12 cellular contexts compared by ENCODE assay signal in genomic region chr5:138874771-138875628, GRCh38.
DNase-seq lines count a peak whose midpoint lies in the region; ATAC-seq and TF ChIP-seq lines count a peak whose summit lies in the region.
"Had no signal": no experiment of that assay in that cellular context is flagged by ENCODE, and none has a peak within 500 bp of the region (broad histone marks: within the 10 kb centered on the region; RNA-seq: fewer than 3 reads in every experiment).

Gene LRRTM2, minus strand, starts transcription at chr5:138875335. Its CDS starts 424 bp downstream, at chr5:138874911.

- no peak for TF ChIP-seq CTCF in brain microvascular endothelial cell (IDR thresholded peaks at IDR 0.05; ENCODE audit: low read depth, low read length, missing control alignments)

- no peak for ATAC-seq in activated CD4-positive, CD25-positive, alpha-beta regulatory T cell treated with anti-CD3 and anti-CD28 coated beads, Interleukin-2, amount 50 U/mL, for 24 hours

- H3K27ac ChIP-seq in brain microvascular endothelial cell (no peak within 1 kb of the TSS), layer of hippocampus (ENCODE audit: low read depth, low read length) (peak within 1 kb of the TSS; percentile 22)
- H3K27ac ChIP-seq: 22Rv1, neutrophil, SK-N-MC had no signal

- peak within 1 kb of the TSS; percentile 20 for H3K4me3 ChIP-seq in brain microvascular endothelial cell (ENCODE audit: low read depth, low read length)
- H3K4me3 ChIP-seq: SK-N-MC had no signal

- no peaks in the 10 kb centered on the region for H3K36me3 ChIP-seq in brain microvascular endothelial cell (replicated peaks)
- H3K36me3 ChIP-seq: neutrophil had no signal

- in situ Hi-C loops in brain microvascular endothelial cell (cut with HindIII; ENCODE audit: low pct_ligation_motif_present, low sequenced_read_pairs) = no loop called here

- H3K27me3 ChIP-seq in brain microvascular endothelial cell (replicated peaks) (no peaks in the 10 kb centered on the region), layer of hippocampus (ENCODE audit: control insufficient read depth, insufficient read depth, low read length) (no peaks in the 10 kb centered on the region)

- DNase-seq in NCI-H2029 (lab: John Stamatoyannopoulos, UW) (peak; percentile 26), NCI-H2029 treated with DMSO at 0.1 percent for 48 hours (lab: John Stamatoyannopoulos, UW) (no peak), brain microvascular endothelial cell (peak; percentile 45), superior temporal gyrus (ENCODE audit: extremely low spot score) (peak; percentile 97), NCI-H1048 (lab: John Stamatoyannopoulos, UW) (no peak)
- no peak for DNase-seq in stimulated activated CD8-positive, alpha-beta memory T cell treated with anti-CD3 and anti-CD28 coated beads, Interleukin-4, amount 100 ng/mL, for 48 hours
- DNase-seq: activated naive CD4-positive, alpha-beta T cell had no signal

Comparison
In these comparisons a context has a peak if more than half of its experiments do, and no peak if none do; other contexts are left out.
1. DNase-seq: peak in NCI-H2029 (single experiment), brain microvascular endothelial cell (single experiment) and superior temporal gyrus (single experiment); none in NCI-H2029 treated with DMSO at 0.1 percent for 48 hours (single experiment), NCI-H1048 (single experiment) and stimulated activated CD8-positive, alpha-beta memory T cell treated with anti-CD3 and anti-CD28 coated beads, Interleukin-4, amount 100 ng/mL, for 48 hours (single experiment).